ENCODE assay signal across 8 cellular contexts in the genomic region with DNA sequence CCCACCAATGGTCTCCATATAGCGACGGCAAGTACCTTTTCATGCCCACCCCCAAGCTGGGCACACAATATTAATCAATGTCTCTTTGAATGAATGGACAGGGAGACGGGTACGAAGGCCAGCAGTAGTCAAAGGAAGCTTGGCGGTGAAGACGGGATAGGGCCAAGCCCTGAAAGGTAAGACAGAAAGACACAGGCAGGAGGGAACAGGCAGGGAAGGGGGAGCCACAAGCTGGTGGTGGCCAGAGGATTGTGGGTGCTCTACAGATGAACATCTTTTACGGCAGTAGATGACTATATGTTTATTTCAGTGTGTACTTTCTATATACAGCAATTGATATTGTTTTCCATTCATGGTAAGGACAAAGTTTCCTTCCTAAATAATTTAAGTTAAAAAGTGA. TPM values are rescaled to one million over a fixed set of nuclear protein-coding genes. Genes with fewer than 3 reads are reported as not detected.
DNase-seq lines count a peak whose midpoint lies in the region; ATAC-seq and TF ChIP-seq lines count a peak whose summit lies in the region.

No MANE protein-coding gene starts in this region.

- H3K4me1 Mint-ChIP-seq in MCF 10A (ENCODE audit: insufficient read depth, unreplicated experiment) (peaks cover 19% of the 10 kb centered on the region), type B pancreatic cell (ENCODE audit: unreplicated experiment) (peaks cover 58% of the 10 kb centered on the region)

- WGBS in mammary epithelial cell (ENCODE audit: low coverage, missing lambda C conversion rate): 98% methylated on average over 7 of the region's 7 CpGs

- no peak for DNase-seq in MCF 10A (ENCODE audit: unreplicated experiment)
- DNase-seq in mammary epithelial cell: no peak
- no peak for DNase-seq in adipocyte (ENCODE audit: low read depth)
- DNase-seq in type B pancreatic cell (ENCODE audit: extremely low spot score, unreplicated experiment): no peak
- DNase-seq in SKM-1 (lab: John Stamatoyannopoulos, UW; ENCODE audit: unreplicated experiment): no peak
- DNase-seq in germinal center (ENCODE audit: low spot score): no peak

- no peak overlapping the region for H3K4me3 ChIP-seq in mammary epithelial cell (replicated peaks in 1 of 3; ENCODE audit: insufficient read depth in 1 of 3, low read depth in 2 of 3, low read length in 3 of 3)
- peak overlapping the region; percentile 1 for H3K4me3 ChIP-seq in adipocyte (ENCODE audit: low read length)
- H3K4me3 ChIP-seq in mucosa of rectum (ENCODE audit: low read length in 2 of 2): peak overlapping the region; percentile 47 to 49

- no peak overlapping the region for H3K4me2 ChIP-seq in mammary epithelial cell (ENCODE audit: insufficient read depth, low read depth, low read length)

- dilution Hi-C loops in mammary epithelial cell (cut with HindIII; ENCODE audit: low sequenced_read_pairs): no loop called here

- intact Hi-C loops in MCF 10A (cut with micrococcal nuclease) (no loop called here), mammary epithelial cell (cut with micrococcal nuclease) (no loop called here)

- H2AFZ ChIP-seq in mammary epithelial cell (ENCODE audit: low read depth, low read length): no peak overlapping the region

- POLR2A ChIA-PET in MCF 10A (lab: Yijun Ruan, JAX): interaction anchor here (0.6 to 1.7 kb wide), 4 partner anchors 18 to 122 kb away, joined by 3 to 6 read pairs (median 4); no protein-coding TSS in a partner anchor

- H3K9ac ChIP-seq in mammary epithelial cell (ENCODE audit: insufficient read depth, low read length) (no peak overlapping the region), adipocyte (ENCODE audit: low read length) (peak overlapping the region; percentile 1), mucosa of rectum (ENCODE audit: low read depth in 1 of 2, low read length in 2 of 2) (peak overlapping the region; percentile 64 to 75)

- BruUV-seq in MCF 10A (replicated peaks; lab: Mats Ljungman, UMichigan) (no TSS peak), mammary epithelial cell (replicated peaks; lab: Mats Ljungman, UMichigan) (no TSS peak)

- peak overlapping the region; percentile 42 for H3K4me3 Mint-ChIP-seq in MCF 10A (ENCODE audit: unreplicated experiment)
- peak overlapping the region; percentile 21 for H3K4me3 Mint-ChIP-seq in type B pancreatic cell

- H3K27ac ChIP-seq in mammary epithelial cell (ENCODE audit: insufficient read depth, low read depth, low read length) (no peak overlapping the region), mucosa of rectum (ENCODE audit: low read depth in 2 of 2, low read length in 2 of 2) (peak overlapping the region; percentile 96 to 97)

- H3K36me3 ChIP-seq in mammary epithelial cell (ENCODE audit: insufficient read depth, low read length) (peaks cover 3% of the 10 kb centered on the region), adipocyte (ENCODE audit: control insufficient read depth, insufficient read depth, low read length, severe bottlenecking) (peaks cover 22% of the 10 kb centered on the region), mucosa of rectum (ENCODE audit: control insufficient read depth in 2 of 2, insufficient read depth in 2 of 2, low read length in 2 of 2) (peaks cover 3 to 28% of the 10 kb centered on the region in 2 donors)

- TF ChIP-seq CTCF in MCF 10A (IDR thresholded peaks at IDR 0.05; ENCODE audit: unreplicated experiment): no peak
- TF ChIP-seq CTCF in mammary epithelial cell (conservative IDR thresholded peaks at IDR 0.05 in 1 of 2, IDR thresholded peaks at IDR 0.05 in 1 of 2; ENCODE audit: extremely low read depth in 1 of 2, insufficient read depth in 1 of 2, low read depth in 1 of 2, low read length in 2 of 2): no peak
- TF ChIP-seq CTCF in type B pancreatic cell (conservative IDR thresholded peaks at IDR 0.05): no peak

- no peak for ATAC-seq in HG02759 (IDR thresholded peaks at IDR 0.05; ENCODE audit: unreplicated experiment)

- in situ Hi-C loops in mammary epithelial cell (cut with MboI; ENCODE audit: low sequenced_read_pairs in 2 of 2): no loop called here

- H3K27me3 Mint-ChIP-seq in MCF 10A (ENCODE audit: insufficient read depth, unreplicated experiment) (no peaks in the 10 kb centered on the region), type B pancreatic cell (no peaks in the 10 kb centered on the region)

- CTCF ChIA-PET in MCF 10A (lab: Yijun Ruan, JAX): interaction anchor here (0.6 to 0.9 kb wide), 2 partner anchors 27 to 112 kb away, joined by 3 to 8 read pairs; no protein-coding TSS in a partner anchor
- CTCF ChIA-PET in mammary epithelial cell (lab: Charles Lee; ENCODE audit: low non-redundant PET): no interaction called here

- H4K20me1 ChIP-seq in mammary epithelial cell (ENCODE audit: insufficient read depth, low read length): peaks cover 5% of the 10 kb centered on the region

- no peaks in the 10 kb centered on the region for H3K27me3 ChIP-seq in mammary epithelial cell (ENCODE audit: insufficient read depth, low read length)
- no peaks in the 10 kb centered on the region for H3K27me3 ChIP-seq in adipocyte (replicated peaks; ENCODE audit: control insufficient read depth, insufficient read depth, low read length)
- H3K27me3 ChIP-seq in mucosa of rectum (ENCODE audit: control insufficient read depth in 2 of 2, insufficient read depth in 2 of 2, low read length in 2 of 2): no peaks in the 10 kb centered on the region

- H3K4me1 ChIP-seq in mammary epithelial cell (ENCODE audit: insufficient read depth, low read length) (peaks cover 22% of the 10 kb centered on the region), adipocyte (ENCODE audit: control insufficient read depth, insufficient read depth, low read length) (peaks cover 46% of the 10 kb centered on the region), mucosa of rectum (ENCODE audit: control insufficient read depth in 2 of 2, insufficient read depth in 2 of 2, low read length in 2 of 2) (peaks cover 56 to 57% of the 10 kb centered on the region in 2 donors)

- H3K36me3 Mint-ChIP-seq in MCF 10A (ENCODE audit: insufficient read depth, unreplicated experiment) (peaks cover 15% of the 10 kb centered on the region), type B pancreatic cell (peaks cover 15% of the 10 kb centered on the region)

- H3K9me3 Mint-ChIP-seq in MCF 10A (ENCODE audit: unreplicated experiment) (no peaks in the 10 kb centered on the region), type B pancreatic cell (peaks cover 3% of the 10 kb centered on the region)

- H3K27ac Mint-ChIP-seq in MCF 10A (ENCODE audit: low read depth, unreplicated experiment) (peak overlapping the region; percentile 76), type B pancreatic cell (peak overlapping the region; percentile 94)

- H3K9me3 ChIP-seq in mammary epithelial cell (replicated peaks; ENCODE audit: insufficient read depth, low read length): no peaks in the 10 kb centered on the region
- H3K9me3 ChIP-seq in adipocyte (ENCODE audit: control insufficient read depth, low read length): no peaks in the 10 kb centered on the region
- no peaks in the 10 kb centered on the region for H3K9me3 ChIP-seq in mucosa of rectum (ENCODE audit: control insufficient read depth in 2 of 2, low read length in 2 of 2)

- H3K79me2 ChIP-seq in mammary epithelial cell (ENCODE audit: insufficient read depth, low read length): peaks cover 97% of the 10 kb centered on the region

RNA-seq across cellular contexts. Expression of gene CAPZB, which starts 16.3 kb away (rescaled TPM):
- total RNA-seq in MCF 10A (2022) (252 and 259 TPM in 2 replicates), mammary epithelial cell (100 to 1,000 TPM; 134 to 309 TPM), type B pancreatic cell (ENCODE audit: low replicate concordance) (264 and 286 TPM in 2 replicates)
- polyA plus RNA-seq in mammary epithelial cell: 337 TPM
- polyA minus RNA-seq in mammary epithelial cell: 222 TPM

Comparison
In these comparisons a context has a peak if more than half of its experiments do, and no peak if none do; other contexts are left out.
1. H3K4me3 ChIP-seq: peak in adipocyte (single experiment) and mucosa of rectum (2 of 2); none in mammary epithelial cell (0 of 3).